In genomic region chr10:48633381-48634197, GRCh38 we compare ENCODE assay signal across 10 cellular contexts. TPM values are rescaled to one million over a fixed set of nuclear protein-coding genes. Genes with fewer than 3 reads are reported as not detected.
DNase-seq lines count a peak whose midpoint lies in the region; ATAC-seq lines count a peak whose summit lies in the region.
"Had no signal": no experiment of that assay in that cellular context is flagged by ENCODE, and none has a peak within 500 bp of the region (broad histone marks: within the 10 kb centered on the region; RNA-seq: fewer than 3 reads in every experiment).

No MANE protein-coding gene starts in this region.

- DNase-seq in mesenchymal stem cell, result no peak
- DNase-seq in NCI-H510A (lab: John Stamatoyannopoulos, UW), result no peak
- DNase-seq in HPDE6-E6E7 (ENCODE audit: extremely low spot score), result no peak
- DNase-seq in NCI-H345 treated with DMSO at 0.1 percent for 48 hours (lab: John Stamatoyannopoulos, UW; ENCODE audit: unreplicated experiment), result no peak
- no peak for DNase-seq in NCI-H1092 (lab: John Stamatoyannopoulos, UW)
- DNase-seq: endodermal cell, NCI-H345 had no signal

- H4K8ac ChIP-seq in mesenchymal stem cell (ENCODE audit: low read length), result no peak overlapping the region

- no peaks in the 10 kb centered on the region for H3K79me1 ChIP-seq in mesenchymal stem cell (replicated peaks; ENCODE audit: low read length, poor library complexity, severe bottlenecking)

- no peaks in the 10 kb centered on the region for H3K27me3 ChIP-seq in mesenchymal stem cell (ENCODE audit: control insufficient read depth in 1 of 2, insufficient read depth in 1 of 2, low read length in 2 of 2)

- H3K14ac ChIP-seq in mesenchymal stem cell (ENCODE audit: low read length in 2 of 2), result peak overlapping the region in 1 of 2 experiments; percentile 86

- no peak overlapping the region for H3K23ac ChIP-seq in mesenchymal stem cell (ENCODE audit: low read length in 2 of 2)

- H3K4ac ChIP-seq in mesenchymal stem cell (ENCODE audit: low read depth in 1 of 2, low read length in 2 of 2), result no peak overlapping the region

- no peak overlapping the region for H2BK15ac ChIP-seq in mesenchymal stem cell (ENCODE audit: low read depth, poor library complexity, severe bottlenecking)

- WGBS in mesenchymal stem cell, result 80% methylated on average over 4 of the region's 4 CpGs

- H3K27ac ChIP-seq in mesenchymal stem cell (ENCODE audit: low read length, poor library complexity, severe bottlenecking), result no peak overlapping the region

- no peak overlapping the region for H2AK5ac ChIP-seq in mesenchymal stem cell (ENCODE audit: low read length, severe bottlenecking)

- H2AFZ ChIP-seq in mesenchymal stem cell (ENCODE audit: low read depth, low read length), result no peak overlapping the region

- peaks cover 0 to 9% of the 10 kb centered on the region in 2 experiments for H3K36me3 ChIP-seq in mesenchymal stem cell (ENCODE audit: control insufficient read depth in 1 of 2, insufficient read depth in 2 of 2, low read depth in 1 of 2, low read length in 2 of 2)

- peak overlapping the region; percentile 45 for H3K9ac ChIP-seq in mesenchymal stem cell (ENCODE audit: low read length)

- no peaks in the 10 kb centered on the region for H3K4me1 ChIP-seq in mesenchymal stem cell (ENCODE audit: control insufficient read depth, insufficient read depth, low read depth, low read length)

- no peak overlapping the region for H3K4me3 ChIP-seq in mesenchymal stem cell (ENCODE audit: insufficient read depth in 1 of 2, low read depth in 1 of 2, low read length in 2 of 2)

- peak overlapping the region in 1 of 2 experiments; percentile 11 for H3K18ac ChIP-seq in mesenchymal stem cell (ENCODE audit: low read depth in 1 of 2, low read length in 2 of 2)

- H3K9me3 ChIP-seq in mesenchymal stem cell (ENCODE audit: control insufficient read depth, low read length), result no peaks in the 10 kb centered on the region

- H2BK12ac ChIP-seq in mesenchymal stem cell (ENCODE audit: low read length in 2 of 2), result peak overlapping the region in 1 of 2 experiments; percentile 0

- H2BK120ac ChIP-seq in mesenchymal stem cell (ENCODE audit: low read depth, low read length), result no peak overlapping the region

- no peak overlapping the region for H3K4me2 ChIP-seq in mesenchymal stem cell (ENCODE audit: low read length, poor library complexity, severe bottlenecking)

- ATAC-seq in GM18517 (IDR thresholded peaks at IDR 0.05; ENCODE audit: unreplicated experiment) (peak; percentile 42), GM21526 (IDR thresholded peaks at IDR 0.05; ENCODE audit: low FRiP score, unreplicated experiment) (peak; percentile 53), HG03354 (IDR thresholded peaks at IDR 0.05; ENCODE audit: poor library complexity, severe bottlenecking, unreplicated experiment) (peak; percentile 53)

- no peak overlapping the region for H4K91ac ChIP-seq in mesenchymal stem cell (ENCODE audit: low read length)

- H2BK5ac ChIP-seq in mesenchymal stem cell (ENCODE audit: low read depth, low read length, poor library complexity, severe bottlenecking), result no peak overlapping the region

RNA-seq across cellular contexts. Expression of gene ARHGAP22, which starts 28.7 kb away (rescaled TPM):
- 14.3 TPM for polyA plus RNA-seq in mesenchymal stem cell (2013, experiment 1 of 2)
- 14.4 TPM for polyA plus RNA-seq in mesenchymal stem cell (2013, experiment 2 of 2)

RNA-seq across cellular contexts. Expression of gene WDFY4, which starts 51.1 kb away (rescaled TPM):
- not detected for polyA plus RNA-seq in mesenchymal stem cell (2013, experiment 1 of 2)
- polyA plus RNA-seq in mesenchymal stem cell (2013, experiment 2 of 2), result 0.01 TPM
